Comparison of ENCODE assay signal across 5 cellular contexts in genomic region chr2:108435578-108435977, GRCh38. TPM values are rescaled to one million over a fixed set of nuclear protein-coding genes. Genes with fewer than 3 reads are reported as not detected.
"Had no signal": no experiment of that assay in that cellular context is flagged by ENCODE, and none has a peak within 500 bp of the region (broad histone marks: within the 10 kb centered on the region; RNA-seq: fewer than 3 reads in every experiment).

No MANE protein-coding gene starts in this region.

RNA-seq across cellular contexts. Expression of gene SULT1C4, which starts 57.8 kb away (rescaled TPM):
- total RNA-seq: mammary epithelial cell, myocyte had no signal
- polyA plus RNA-seq: immature natural killer cell; keratinocyte; mammary epithelial cell; naive thymus-derived CD4-positive, alpha-beta T cell had no signal
